ENCODE assay signal across 8 cellular contexts in genomic region chr6:85354761-85355618, GRCh38.
DNase-seq lines count a peak whose midpoint lies in the region; ATAC-seq and TF ChIP-seq lines count a peak whose summit lies in the region.

No MANE protein-coding gene starts in this region.

- no peak overlapping the region for H3K4me3 Mint-ChIP-seq in activated CD4-positive, alpha-beta memory T cell treated with anti-CD3 and anti-CD28 coated beads for 36 hours
- no peak overlapping the region for H3K4me3 Mint-ChIP-seq in mesothelial cell of epicardium

- intact Hi-C loops in activated CD4-positive, alpha-beta memory T cell treated with anti-CD3 and anti-CD28 coated beads for 36 hours (cut with micrococcal nuclease) = loop anchor here (1.0 to 2.0 kb wide), 4 partner anchors 128 to 322 kb away; no protein-coding TSS in a partner anchor

- DNase-seq in AG10803 (ENCODE audit: low read depth) = peak; percentile 71
- DNase-seq in NCI-H526 (lab: John Stamatoyannopoulos, UW) = peak; percentile 12 to 75
- DNase-seq in activated CD4-positive, alpha-beta memory T cell treated with anti-CD3 and anti-CD28 coated beads for 36 hours = peak; percentile 71
- DNase-seq in effector CD8-positive, alpha-beta T cell (lab: John Stamatoyannopoulos, UW) = peak; percentile 53
- peak; percentile 29 to 76 for DNase-seq in mesothelial cell of epicardium (ENCODE audit: low spot score in 2 of 2, unreplicated experiment in 2 of 2)
- DNase-seq in stimulated activated CD8-positive, alpha-beta memory T cell treated with anti-CD3 and anti-CD28 coated beads, Interleukin-4, amount 100 ng/mL, for 4 hours (ENCODE audit: low read depth in 2 of 2, low spot score in 1 of 2) = peak; percentile 32 to 44

- no peaks in the 10 kb centered on the region for H3K4me1 Mint-ChIP-seq in activated CD4-positive, alpha-beta memory T cell treated with anti-CD3 and anti-CD28 coated beads for 36 hours (ENCODE audit: low read depth)
- no peaks in the 10 kb centered on the region for H3K4me1 Mint-ChIP-seq in mesothelial cell of epicardium

- peaks cover 5% of the 10 kb centered on the region for H3K27me3 Mint-ChIP-seq in activated CD4-positive, alpha-beta memory T cell treated with anti-CD3 and anti-CD28 coated beads for 36 hours
- no peaks in the 10 kb centered on the region for H3K27me3 Mint-ChIP-seq in mesothelial cell of epicardium (ENCODE audit: low read depth)

- CTCF ChIA-PET in activated CD4-positive, alpha-beta memory T cell treated with anti-CD3 and anti-CD28 coated beads for 36 hours (lab: Charles Lee) = interaction anchor here (0.6 to 6.6 kb wide), 18 partner anchors 10 to 239 kb away, joined by 3 to 103 read pairs (median 4); partner anchors contain the start of genes NT5E and SNX14

- peak; percentile 58 for ATAC-seq in GM18870 (IDR thresholded peaks at IDR 0.05; ENCODE audit: unreplicated experiment)
- ATAC-seq in HG03159 (IDR thresholded peaks at IDR 0.05; ENCODE audit: unreplicated experiment) = peak; percentile 82

- TF ChIP-seq CTCF in AG10803 (conservative IDR thresholded peaks at IDR 0.05; ENCODE audit: low read length) (peak; percentile 88), mesothelial cell of epicardium (IDR thresholded peaks at IDR 0.05; ENCODE audit: unreplicated experiment) (peak; percentile 93)

- H3K36me3 Mint-ChIP-seq in activated CD4-positive, alpha-beta memory T cell treated with anti-CD3 and anti-CD28 coated beads for 36 hours = no peaks in the 10 kb centered on the region
- H3K36me3 Mint-ChIP-seq in mesothelial cell of epicardium = no peaks in the 10 kb centered on the region

- H3K4me3 ChIP-seq in AG10803 (ENCODE audit: low read length) = no peak overlapping the region

- POLR2A ChIA-PET in activated CD4-positive, alpha-beta memory T cell treated with anti-CD3 and anti-CD28 coated beads for 36 hours (lab: Charles Lee) = no interaction called here

- no peak overlapping the region for H3K27ac Mint-ChIP-seq in activated CD4-positive, alpha-beta memory T cell treated with anti-CD3 and anti-CD28 coated beads for 36 hours
- H3K27ac Mint-ChIP-seq in mesothelial cell of epicardium = no peak overlapping the region

- H3K9me3 Mint-ChIP-seq in activated CD4-positive, alpha-beta memory T cell treated with anti-CD3 and anti-CD28 coated beads for 36 hours = no peaks in the 10 kb centered on the region
- no peaks in the 10 kb centered on the region for H3K9me3 Mint-ChIP-seq in mesothelial cell of epicardium
